8 cellular contexts compared by ENCODE assay signal in the genomic region with DNA sequence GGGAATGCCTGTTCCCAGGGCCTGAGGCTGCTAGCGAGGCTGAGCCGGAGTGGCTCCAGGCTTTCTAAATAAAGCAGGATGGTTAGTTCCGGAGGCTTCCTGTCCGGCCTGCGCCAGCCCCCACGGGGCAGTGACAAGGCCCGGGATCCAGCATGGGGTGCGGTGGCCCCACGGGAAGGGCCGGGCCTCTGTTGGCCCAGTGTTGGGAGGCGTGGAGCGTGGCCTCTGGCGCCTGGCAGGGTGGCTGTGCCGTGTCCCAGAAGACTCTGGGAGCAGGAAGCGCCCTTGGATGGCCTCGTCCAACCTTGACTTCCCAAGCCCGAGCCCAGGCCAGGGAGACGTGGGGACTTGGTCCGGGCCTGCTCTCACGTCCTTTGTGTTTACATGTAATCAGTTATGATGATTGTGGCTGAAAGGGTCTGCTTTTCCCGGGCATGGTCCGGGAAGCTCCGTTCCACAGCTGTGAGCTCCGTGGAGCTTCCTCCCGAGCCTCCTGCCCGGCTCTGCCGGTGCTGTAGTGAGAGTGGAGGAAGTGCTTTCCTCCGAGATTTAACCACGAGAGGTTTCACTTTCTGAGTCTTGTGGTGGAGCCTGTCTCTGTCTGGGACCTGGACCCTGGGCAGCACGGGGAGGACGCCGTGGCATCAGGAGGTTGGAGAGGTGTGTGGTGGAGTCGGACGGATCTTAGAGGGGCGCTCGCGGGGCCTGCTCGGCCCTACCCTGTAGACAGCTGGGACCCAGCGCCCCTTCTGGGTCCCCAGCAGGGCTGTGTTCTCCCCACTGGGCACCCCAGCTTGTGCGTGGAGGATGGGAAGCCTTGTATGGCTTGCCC. TPM values are rescaled to one million over a fixed set of nuclear protein-coding genes. Genes with fewer than 3 reads are reported as not detected.
A peak's percentile ranks its signal among the peaks of the same experiment; 100 is the strongest.
DNase-seq lines count a peak whose midpoint lies in the region; FAIRE-seq and TF ChIP-seq lines count a peak whose summit lies in the region.

No MANE protein-coding gene starts in this region.

- H3K4me3 ChIP-seq in left ventricle myocardium inferior (peak overlapping the region; percentile 100), spleen (peak overlapping the region in 6 of 8 donors; percentile 2 to 84 (median 44))

- no peaks in the 10 kb centered on the region for H3K9me3 ChIP-seq in left ventricle myocardium inferior (replicated peaks)
- H3K9me3 ChIP-seq in spleen = no peaks in the 10 kb centered on the region

- TF ChIP-seq CTCF in left ventricle myocardium inferior (IDR thresholded peaks at IDR 0.05; ENCODE audit: borderline replicate concordance) = no peak
- TF ChIP-seq CTCF in spleen (IDR thresholded peaks at IDR 0.05 in 8 of 11, conservative IDR thresholded peaks at IDR 0.05 in 3 of 11) = no peak
- TF ChIP-seq CTCF in GM13976 (IDR thresholded peaks at IDR 0.05; ENCODE audit: borderline replicate concordance, control extremely low read depth, extremely low read depth, insufficient read depth, missing control alignments) = no peak

- TF ChIP-seq POLR2A in GM12891 (IDR thresholded peaks at IDR 0.05; ENCODE audit: low read depth, low read length) (no peak), spleen (IDR thresholded peaks at IDR 0.05) (no peak)

- in situ Hi-C loops in GM13976 (cut with MboI; ENCODE audit: low sequenced_read_pairs, unreplicated experiment) = no loop called here

- 21 to 29% (median 27%) methylated on average over 17 to 40 of the region's 40 CpGs for WGBS in spleen, 5 donors

- no peaks in the 10 kb centered on the region for H3K36me3 ChIP-seq in left ventricle myocardium inferior
- no peaks in the 10 kb centered on the region for H3K36me3 ChIP-seq in spleen

- intact Hi-C loops in left ventricle myocardium inferior (cut with micrococcal nuclease) (no loop called here), spleen (cut with DNase I; ENCODE audit: low total_unique reads) (no loop called here)

- H3K27me3 ChIP-seq in left ventricle myocardium inferior (ENCODE audit: low read depth) (no peaks in the 10 kb centered on the region), spleen (replicated peaks in 1 of 7) (peaks cover 0 to 65% (median 0%) of the 10 kb centered on the region in 7 donors)

- peaks cover 94% of the 10 kb centered on the region for H3K4me1 ChIP-seq in left ventricle myocardium inferior
- peaks cover 47 to 94% (median 81%) of the 10 kb centered on the region in 6 donors for H3K4me1 ChIP-seq in spleen

- DNase-seq in GM12891 (ENCODE audit: insufficient read length, low spot score) (no peak), amniotic epithelial cell (ENCODE audit: low read depth) (peak; percentile 26), left ventricle myocardium inferior (peak; percentile 86), spleen (peak; percentile 86), GM13976 (ENCODE audit: low spot score) (no peak), anterior cingulate cortex (lab: John Stamatoyannopoulos, UW) (no peak), SW480 (ENCODE audit: low spot score) (no peak)
- no peak for DNase-seq in activated CD8-positive, alpha-beta memory T cell treated with anti-CD3 and anti-CD28 coated beads for 24 hours

- FAIRE-seq in GM12891 (lab: Jason Lieb, UNC) = peak; percentile 52

- peak overlapping the region; percentile 99 for H3K27ac ChIP-seq in left ventricle myocardium inferior (replicated peaks)
- peak overlapping the region; percentile 60 to 90 (median 83) for H3K27ac ChIP-seq in spleen

TF ChIP-seq in GM12891, 5 proteins besides CTCF, POLR2A, EP300 and RAD21:
- TF ChIP-seq PAX5 (IDR thresholded peaks at IDR 0.05; ENCODE audit: insufficient read depth, low read length, severe bottlenecking) = no peak
- peak; percentile 67 for TF ChIP-seq SPI1 (IDR thresholded peaks at IDR 0.05; ENCODE audit: low read depth, low read length)
TF ChIP-seq in GM12891: peak in this region for 1.

RNA-seq across cellular contexts. Expression of gene GNA11, which starts 4.6 kb away (rescaled TPM):
- polyA plus RNA-seq in GM12891 (2012; ENCODE audit: low read depth, missing spikeins) = 4.3 TPM
- total RNA-seq in left ventricle myocardium inferior = 58.1 TPM
- 10 to 100 TPM; 22.6 to 41.5 (median 33.4) TPM for total RNA-seq in spleen
- polyA plus RNA-seq in spleen = 10 to 100 TPM in 1 of 3 donors, 1 to 10 TPM in 2; 5.1 to 22.7 (median 6.1) TPM

RNA-seq across cellular contexts. Expression of gene TLE5, which starts 36.4 kb away (rescaled TPM):
- polyA plus RNA-seq in GM12891 (2012; ENCODE audit: low read depth, missing spikeins) = 250 TPM
- 799 TPM for total RNA-seq in left ventricle myocardium inferior
- 100 to 1,000 TPM; 325 to 569 (median 425) TPM for total RNA-seq in spleen
- 100 to 1,000 TPM; 428 to 618 (median 514) TPM for polyA plus RNA-seq in spleen

RNA-seq across cellular contexts. Expression of gene GNA15, which starts 37.1 kb away (rescaled TPM):
- 15.9 TPM for polyA plus RNA-seq in GM12891 (2012; ENCODE audit: low read depth, missing spikeins)
- total RNA-seq in left ventricle myocardium inferior = 1.2 TPM
- total RNA-seq in spleen = 10 to 100 TPM in 6 of 7 donors, 1 to 10 TPM in 1; 9.8 to 24.9 (median 12.7) TPM
- polyA plus RNA-seq in spleen = 1 to 10 TPM; 3.8 to 7.6 (median 5.2) TPM

Comparison
In these comparisons a context has a peak if more than half of its experiments do, and no peak if none do; other contexts are left out.
1. DNase-seq: peak in amniotic epithelial cell (single experiment), left ventricle myocardium inferior (single experiment) and spleen (single experiment); none in GM12891 (single experiment), GM13976 (single experiment), anterior cingulate cortex (0 of 58), activated CD8-positive, alpha-beta memory T cell treated with anti-CD3 and anti-CD28 coated beads for 24 hours (single experiment) and SW480 (single experiment).